ENCODE assay signal across 8 cellular contexts in the genomic region with DNA sequence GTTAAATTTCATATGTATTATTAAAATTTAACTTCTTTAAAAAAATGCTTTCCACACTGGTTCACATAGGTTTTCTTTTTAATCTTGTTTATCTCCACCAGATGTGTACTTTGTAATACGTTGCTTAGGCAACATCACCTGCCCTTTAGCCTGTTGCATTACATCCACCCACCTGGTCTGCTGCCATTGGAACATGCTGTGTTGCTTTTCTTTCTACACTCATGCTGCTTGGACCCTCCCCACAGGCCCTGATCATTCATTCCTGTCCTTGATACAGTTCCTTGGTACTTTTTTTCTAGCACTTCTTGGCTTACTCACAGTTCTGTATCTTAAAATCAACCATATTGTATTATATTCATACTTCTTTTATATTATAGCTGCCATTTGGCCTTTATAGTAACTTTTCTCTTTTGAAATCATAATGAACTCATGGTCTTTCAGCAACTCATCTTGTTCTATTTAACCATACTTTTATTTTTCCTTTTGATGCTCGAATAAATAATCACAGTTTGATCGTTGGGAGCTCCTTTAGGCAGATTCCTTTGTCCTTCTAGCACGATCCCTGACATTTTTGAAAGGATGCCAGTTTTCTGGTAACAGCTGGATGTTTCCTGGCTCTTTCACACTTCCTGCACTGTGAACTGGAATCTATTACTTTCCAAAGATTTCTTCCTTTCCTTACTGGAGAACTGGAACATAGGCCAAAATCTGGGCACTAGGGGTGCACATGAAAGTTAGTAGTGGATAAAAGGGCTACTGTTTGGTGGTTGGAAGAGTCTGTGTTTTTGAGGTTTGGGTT.
DNase-seq lines count a peak whose midpoint lies in the region; ATAC-seq, FAIRE-seq and TF ChIP-seq lines count a peak whose summit lies in the region.

No MANE protein-coding gene starts in this region.

- FAIRE-seq in GM12892 (lab: Jason Lieb, UNC): peak; percentile 21

- H3K4me3 ChIP-seq in fibroblast of pulmonary artery (replicated peaks; ENCODE audit: low read depth, low read length): no peak overlapping the region

- POLR2A ChIA-PET in GM10248 (lab: Yijun Ruan, JAX): no interaction called here

- ATAC-seq in GM18498 (IDR thresholded peaks at IDR 0.05; ENCODE audit: unreplicated experiment) (no peak), HG03457 (IDR thresholded peaks at IDR 0.05; ENCODE audit: unreplicated experiment) (no peak)

- TF ChIP-seq CTCF in fibroblast of pulmonary artery (IDR thresholded peaks at IDR 0.05; ENCODE audit: low read length, missing control alignments) (no peak), GM10248 (IDR thresholded peaks at IDR 0.05; ENCODE audit: control extremely low read depth, extremely low read depth, low read depth, missing control alignments) (no peak)

- no peak for TF ChIP-seq POLR2A in GM12892 (IDR thresholded peaks at IDR 0.05; ENCODE audit: low read depth, low read length)

- CTCF ChIA-PET in GM10248 (lab: Yijun Ruan, JAX): interaction anchor here (1.2 to 6.6 kb wide), 3 partner anchors 13 to 125 kb away, joined by 3 to 72 read pairs (median 3); a partner anchor contains a TSS

- DNase-seq in GM12892 (ENCODE audit: insufficient read length) (no peak), NCI-H2029 (lab: John Stamatoyannopoulos, UW) (peak; percentile 29), fibroblast of pulmonary artery (ENCODE audit: low read depth) (peak; percentile 87), pons (ENCODE audit: low spot score) (peak; percentile 54), GM10248 (ENCODE audit: extremely low spot score) (no peak)
- no peak for DNase-seq in activated CD8-positive, alpha-beta memory T cell treated with anti-CD3 and anti-CD28 coated beads for 24 hours

Comparison
In these comparisons a context has a peak if more than half of its experiments do, and no peak if none do; other contexts are left out.
1. DNase-seq: peak in NCI-H2029 (single experiment), fibroblast of pulmonary artery (single experiment) and pons (single experiment); none in GM12892 (single experiment), GM10248 (single experiment) and activated CD8-positive, alpha-beta memory T cell treated with anti-CD3 and anti-CD28 coated beads for 24 hours (single experiment).